8 cellular contexts compared by ENCODE assay signal in the genomic region with DNA sequence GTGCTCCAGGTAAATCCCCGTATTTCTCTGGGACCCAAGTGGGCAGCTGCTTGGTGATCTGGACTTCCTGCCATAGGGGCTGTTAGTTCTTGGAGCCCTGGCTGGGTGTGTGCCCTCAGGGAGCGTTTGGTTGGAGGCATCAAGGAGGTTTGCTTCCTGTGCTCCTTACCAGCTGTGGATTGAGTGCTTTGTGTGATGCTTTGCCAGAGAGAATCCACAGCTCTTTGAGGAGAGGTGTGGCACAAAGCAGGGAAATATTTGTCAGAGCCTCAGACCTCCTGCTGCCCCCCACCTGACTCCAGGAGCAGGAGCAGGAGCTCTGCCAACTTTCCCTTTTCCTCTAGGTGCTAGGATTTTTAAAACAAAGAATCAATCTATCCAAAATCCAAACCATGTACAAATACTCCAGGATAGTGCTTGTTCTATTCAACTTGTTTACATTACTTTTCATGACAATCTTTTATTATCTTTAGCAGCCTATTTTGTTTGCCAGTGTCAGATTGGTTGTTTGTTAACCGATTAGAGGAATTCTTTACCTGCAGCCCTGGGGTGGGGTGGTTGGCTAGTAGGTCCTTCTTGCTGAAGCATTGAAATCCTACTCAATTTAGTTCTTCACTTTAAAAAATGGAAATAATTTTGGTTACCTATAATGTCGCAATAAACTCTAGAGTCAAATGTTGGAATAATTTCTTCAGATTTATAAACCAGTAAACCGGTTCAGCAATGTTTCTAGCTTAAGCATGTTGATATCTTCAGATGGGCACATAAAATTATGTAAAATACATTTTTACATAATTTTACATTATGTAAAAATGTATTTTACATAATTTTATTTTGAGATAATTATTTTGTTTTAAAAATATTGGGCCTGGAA. TPM values are rescaled to one million over a fixed set of nuclear protein-coding genes. Genes with fewer than 3 reads are reported as not detected.
DNase-seq lines count a peak whose midpoint lies in the region; ATAC-seq and TF ChIP-seq lines count a peak whose summit lies in the region.

No MANE protein-coding gene starts in this region.

- DNase-seq in CD4-positive, alpha-beta T cell, result no peak
- DNase-seq in LNCaP clone FGC (ENCODE audit: low read depth) (peak; percentile 64), dorsolateral prefrontal cortex (peak in 1 of 10 donors; percentile 77), AML-193 (lab: John Stamatoyannopoulos, UW) (no peak), hepatic stellate cell (ENCODE audit: low spot score) (no peak)
- DNase-seq in activated naive CD8-positive, alpha-beta T cell treated with anti-CD3 and anti-CD28 coated beads for 36 hours, result no peak

- H3K36me3 ChIP-seq in neutrophil, result no peaks in the 10 kb centered on the region

- H3K4me1 Mint-ChIP-seq in CD4-positive, alpha-beta T cell (ENCODE audit: low read depth), result peaks cover 40% of the 10 kb centered on the region
- H3K4me1 Mint-ChIP-seq in activated naive CD8-positive, alpha-beta T cell treated with anti-CD3 and anti-CD28 coated beads for 36 hours, result peaks cover 21% of the 10 kb centered on the region

- no peak for TF ChIP-seq CTCF in CD4-positive, alpha-beta T cell (IDR thresholded peaks at IDR 0.05)
- TF ChIP-seq CTCF in LNCaP clone FGC (IDR thresholded peaks at IDR 0.05; ENCODE audit: control insufficient read depth, extremely low read depth, insufficient read depth), result no peak
- no peak for TF ChIP-seq CTCF in dorsolateral prefrontal cortex (IDR thresholded peaks at IDR 0.05 in 54 of 56, conservative IDR thresholded peaks at IDR 0.05 in 2 of 56; ENCODE audit: low read depth in 1 of 56, partially characterized antibody in 56 of 56)
- TF ChIP-seq CTCF in neutrophil (IDR thresholded peaks at IDR 0.05), result no peak

- no peak for ATAC-seq in CD4-positive, alpha-beta T cell (ENCODE audit: poor library complexity)
- ATAC-seq in HG03521 (IDR thresholded peaks at IDR 0.05; ENCODE audit: unreplicated experiment), result no peak

- no peaks in the 10 kb centered on the region for H3K9me3 Mint-ChIP-seq in CD4-positive, alpha-beta T cell
- H3K9me3 Mint-ChIP-seq in activated naive CD8-positive, alpha-beta T cell treated with anti-CD3 and anti-CD28 coated beads for 36 hours, result no peaks in the 10 kb centered on the region

- H3K27ac Mint-ChIP-seq in CD4-positive, alpha-beta T cell, result peak overlapping the region; percentile 55
- no peak overlapping the region for H3K27ac Mint-ChIP-seq in activated naive CD8-positive, alpha-beta T cell treated with anti-CD3 and anti-CD28 coated beads for 36 hours

- intact Hi-C loops in CD4-positive, alpha-beta T cell (cut with DNase I, micrococcal nuclease), result no loop called here
- intact Hi-C loops in dorsolateral prefrontal cortex (cut with DNase I), result no loop called here

- peaks cover 4% of the 10 kb centered on the region for H3K36me3 Mint-ChIP-seq in CD4-positive, alpha-beta T cell (ENCODE audit: low read depth)
- no peaks in the 10 kb centered on the region for H3K36me3 Mint-ChIP-seq in activated naive CD8-positive, alpha-beta T cell treated with anti-CD3 and anti-CD28 coated beads for 36 hours

- peak overlapping the region; percentile 92 for H3K4me3 Mint-ChIP-seq in CD4-positive, alpha-beta T cell
- no peak overlapping the region for H3K4me3 Mint-ChIP-seq in activated naive CD8-positive, alpha-beta T cell treated with anti-CD3 and anti-CD28 coated beads for 36 hours

- peaks cover 29 to 36% of the 10 kb centered on the region in 2 experiments for H3K4me1 ChIP-seq in neutrophil (ENCODE audit: control insufficient read depth in 1 of 2, insufficient read depth in 1 of 2, low read depth in 1 of 2, low read length in 1 of 2)

- H3K4me3 ChIP-seq in LNCaP clone FGC (ENCODE audit: low read depth, low read length), result peak overlapping the region; percentile 61
- peak overlapping the region in 55 of 59 donors; percentile 48 to 84 (median 72) for H3K4me3 ChIP-seq in dorsolateral prefrontal cortex
- no peak overlapping the region for H3K4me3 ChIP-seq in neutrophil (ENCODE audit: low read depth in 1 of 2, low read length in 1 of 2)

- CTCF ChIA-PET in CD4-positive, alpha-beta T cell (lab: Charles Lee), result interaction anchor here (1.0 kb wide), 1 partner anchor 9 kb away, joined by 3 read pairs; no protein-coding TSS in a partner anchor

- POLR2A ChIA-PET in CD4-positive, alpha-beta T cell (lab: Charles Lee), result no interaction called here

- H3K27ac ChIP-seq in CD4-positive, alpha-beta T cell (ENCODE audit: low read depth, low read length), result no peak overlapping the region
- peak overlapping the region in 58 of 59 donors; percentile 42 to 97 (median 86) for H3K27ac ChIP-seq in dorsolateral prefrontal cortex
- peak overlapping the region; percentile 55 for H3K27ac ChIP-seq in neutrophil

- no peaks in the 10 kb centered on the region for H3K9me3 ChIP-seq in CD4-positive, alpha-beta T cell (ENCODE audit: control insufficient read depth, low read length)
- H3K9me3 ChIP-seq in neutrophil, result no peaks in the 10 kb centered on the region

- no peaks in the 10 kb centered on the region for H3K27me3 ChIP-seq in CD4-positive, alpha-beta T cell (ENCODE audit: control insufficient read depth, insufficient read depth, low read length)
- H3K27me3 ChIP-seq in dorsolateral prefrontal cortex (no peaks in the 10 kb centered on the region), neutrophil (no peaks in the 10 kb centered on the region)

- H3K27me3 Mint-ChIP-seq in CD4-positive, alpha-beta T cell, result no peaks in the 10 kb centered on the region
- peaks cover 13% of the 10 kb centered on the region for H3K27me3 Mint-ChIP-seq in activated naive CD8-positive, alpha-beta T cell treated with anti-CD3 and anti-CD28 coated beads for 36 hours

RNA-seq across cellular contexts. Expression of gene CTDSPL, which starts 2.5 kb away (rescaled TPM):
- total RNA-seq in CD4-positive, alpha-beta T cell, result 1 to 10 TPM in 1 of 2 experiments, under 1 TPM in 1; 0.92 to 1.5 TPM
- total RNA-seq in dorsolateral prefrontal cortex, result 10 to 100 TPM; 22.0 to 78.0 (median 36.6) TPM
- total RNA-seq in activated naive CD8-positive, alpha-beta T cell treated with anti-CD3 and anti-CD28 coated beads for 36 hours, result 1 to 10 TPM; 1.6 to 2.3 TPM

Comparison
In these comparisons a context has a peak if more than half of its experiments do, and no peak if none do; other contexts are left out.
1. H3K4me3 ChIP-seq: peak in LNCaP clone FGC (single experiment) and dorsolateral prefrontal cortex (55 of 59); none in neutrophil (0 of 2).
2. RNA of gene CTDSPL, which starts 2.5 kb away (total RNA-seq): 22.0 to 78.0 TPM in dorsolateral prefrontal cortex; 1.6 to 2.3 TPM in activated naive CD8-positive, alpha-beta T cell treated with anti-CD3 and anti-CD28 coated beads for 36 hours and 0.92 to 1.5 TPM in CD4-positive, alpha-beta T cell; every median in the first group is over 4 times any median in the second.